ENCODE assay signal across 8 cellular contexts in the genomic region with DNA sequence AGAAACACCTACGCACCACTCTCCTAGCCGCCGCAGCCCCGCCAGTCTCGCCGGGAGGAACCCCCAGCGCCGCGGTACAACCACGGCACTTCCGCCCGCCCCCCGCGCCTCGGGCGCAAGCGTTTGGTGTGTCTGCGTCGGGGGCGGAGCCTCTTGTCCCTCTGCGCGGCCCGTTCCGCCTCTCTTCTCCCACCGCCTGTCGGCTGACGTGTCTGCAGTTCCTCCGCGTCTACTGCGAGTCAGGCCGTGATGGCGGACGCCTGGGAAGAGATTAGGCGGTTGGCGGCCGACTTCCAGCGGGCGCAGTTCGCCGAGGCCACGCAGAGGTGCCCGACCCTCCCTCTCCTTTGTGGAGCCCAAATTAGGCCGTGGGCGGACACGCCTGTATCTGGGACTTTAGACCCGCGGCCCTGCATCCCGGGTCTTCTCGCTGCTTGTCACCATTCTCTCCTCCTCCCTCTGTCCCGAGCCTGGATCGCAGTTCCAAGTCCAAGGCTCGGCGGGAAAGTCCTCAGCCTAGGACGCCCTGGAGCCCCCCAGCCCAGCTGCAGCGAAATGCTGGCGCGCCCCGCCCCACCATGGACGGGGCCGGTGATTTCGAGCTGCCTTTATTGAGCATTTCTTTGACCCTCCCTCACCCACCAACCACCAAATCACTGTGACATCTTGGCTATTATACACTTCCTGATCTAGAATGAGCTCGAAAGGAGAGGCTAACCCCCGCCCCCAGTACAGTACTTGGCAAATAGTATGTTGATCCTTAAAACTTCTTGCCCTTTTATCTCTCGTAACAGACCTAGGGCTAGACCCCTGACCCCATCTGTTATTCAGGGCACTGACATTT. TPM values are rescaled to one million over a fixed set of nuclear protein-coding genes. Genes with fewer than 3 reads are reported as not detected.
DNase-seq lines count a peak whose midpoint lies in the region; ATAC-seq and TF ChIP-seq lines count a peak whose summit lies in the region.

TSS of gene UFL1 (plus strand) at position 182 of the 844 bp plus-strand sequence. CDS start at position 250, 68 bp downstream.

- peaks cover 29% of the 10 kb centered on the region for H3K79me2 ChIP-seq in osteoblast (ENCODE audit: insufficient read depth, low read length)

- H3K4me2 ChIP-seq in osteoblast (ENCODE audit: insufficient read depth, low read length): peak within 1 kb of the TSS; percentile 89

- peak within 1 kb of the TSS; percentile 99 for H3K27ac Mint-ChIP-seq in activated naive CD8-positive, alpha-beta T cell
- peak within 1 kb of the TSS; percentile 99 for H3K27ac Mint-ChIP-seq in glutamatergic neuron (ENCODE audit: unreplicated experiment)

- H3K4me1 ChIP-seq in osteoblast (ENCODE audit: insufficient read depth, low read length) (peaks cover 16% of the 10 kb centered on the region), thoracic aorta (ENCODE audit: control insufficient read depth in 1 of 2, low read depth in 2 of 2) (peaks cover 12 to 31% of the 10 kb centered on the region in 2 donors)

- peak within 1 kb of the TSS; percentile 98 for H3K4me3 Mint-ChIP-seq in activated naive CD8-positive, alpha-beta T cell
- peak within 1 kb of the TSS; percentile 98 for H3K4me3 Mint-ChIP-seq in glutamatergic neuron (ENCODE audit: unreplicated experiment)

- peak; percentile 98 for ATAC-seq in HG02610 (IDR thresholded peaks at IDR 0.05; ENCODE audit: unreplicated experiment)
- peak; percentile 89 for ATAC-seq in thoracic aorta (ENCODE audit: insufficient number of reproducible peaks, low FRiP score, low read depth)

- H3K27me3 ChIP-seq in osteoblast (ENCODE audit: insufficient read depth, low read length) (no peaks in the 10 kb centered on the region), thoracic aorta (replicated peaks; ENCODE audit: insufficient read depth) (no peaks in the 10 kb centered on the region)

- no peaks in the 10 kb centered on the region for H3K9me3 Mint-ChIP-seq in activated naive CD8-positive, alpha-beta T cell (ENCODE audit: low read depth)
- peaks cover 9% of the 10 kb centered on the region for H3K9me3 Mint-ChIP-seq in glutamatergic neuron (ENCODE audit: unreplicated experiment)

- H4K20me1 ChIP-seq in osteoblast (ENCODE audit: insufficient read depth, low read length): no peaks in the 10 kb centered on the region

- H3K9me3 ChIP-seq in osteoblast (ENCODE audit: low read depth, low read length) (no peaks in the 10 kb centered on the region), thoracic aorta (no peaks in the 10 kb centered on the region)

- H3K36me3 Mint-ChIP-seq in activated naive CD8-positive, alpha-beta T cell: peaks cover 3% of the 10 kb centered on the region
- no peaks in the 10 kb centered on the region for H3K36me3 Mint-ChIP-seq in glutamatergic neuron (ENCODE audit: unreplicated experiment)

- H3K27ac ChIP-seq in osteoblast (ENCODE audit: low read depth, low read length) (peak within 1 kb of the TSS; percentile 97), thoracic aorta (peak within 1 kb of the TSS; percentile 92 to 94)

- DNase-seq in NCI-H1092 treated with DMSO at 0.1 percent for 48 hours (lab: John Stamatoyannopoulos, UW) (peak; percentile 91), SKM-1 (lab: John Stamatoyannopoulos, UW; ENCODE audit: unreplicated experiment) (peak; percentile 88), glutamatergic neuron (peak; percentile 95), osteoblast (ENCODE audit: insufficient read length, low spot score, missing footprints) (peak; percentile 92), thoracic aorta (ENCODE audit: low spot score) (peak; percentile 85)

- H3K4me1 Mint-ChIP-seq in activated naive CD8-positive, alpha-beta T cell (ENCODE audit: low read depth): peaks cover 37% of the 10 kb centered on the region
- peaks cover 11% of the 10 kb centered on the region for H3K4me1 Mint-ChIP-seq in glutamatergic neuron (ENCODE audit: low read depth, unreplicated experiment)

- no peak for TF ChIP-seq CTCF in glutamatergic neuron (IDR thresholded peaks at IDR 0.05; ENCODE audit: partially characterized antibody, unreplicated experiment)
- TF ChIP-seq CTCF in osteoblast (IDR thresholded peaks at IDR 0.05; ENCODE audit: extremely low read depth, low read depth, low read length): no peak
- TF ChIP-seq CTCF in thoracic aorta (IDR thresholded peaks at IDR 0.05): no peak

- H3K36me3 ChIP-seq in osteoblast (ENCODE audit: insufficient read depth, low read length) (peaks cover 19% of the 10 kb centered on the region), thoracic aorta (peaks cover 6% of the 10 kb centered on the region)

- H3K4me3 ChIP-seq in GM08714 (ENCODE audit: low read length) (peak within 1 kb of the TSS; percentile 93), osteoblast (ENCODE audit: insufficient read depth, low read length) (peak within 1 kb of the TSS; percentile 96), thoracic aorta (peak within 1 kb of the TSS; percentile 97)

- no peaks in the 10 kb centered on the region for H3K27me3 Mint-ChIP-seq in activated naive CD8-positive, alpha-beta T cell
- peaks cover 8% of the 10 kb centered on the region for H3K27me3 Mint-ChIP-seq in glutamatergic neuron (ENCODE audit: unreplicated experiment)

- peak within 1 kb of the TSS; percentile 98 for H2AFZ ChIP-seq in osteoblast (ENCODE audit: low read length)

RNA-seq across cellular contexts. Expression of gene UFL1, which starts in this region (rescaled TPM):
- total RNA-seq in glutamatergic neuron (ENCODE audit: unreplicated experiment): 7.4 TPM
- total RNA-seq in osteoblast: 32.9 and 35.9 TPM in 2 replicates
- 10 to 100 TPM; 17.2 to 24.6 TPM for total RNA-seq in thoracic aorta

Comparison
In these comparisons a context has a peak if more than half of its experiments do, and no peak if none do; other contexts are left out.
1. Peak in every context shown above with its lines: DNase-seq, ATAC-seq, H3K4me3 ChIP-seq and H3K27ac ChIP-seq.